In genomic region chr5:74500037-74500917, GRCh38 we compare ENCODE assay signal across 17 cellular contexts.
DNase-seq lines count a peak whose midpoint lies in the region; ATAC-seq and TF ChIP-seq lines count a peak whose summit lies in the region.
"Had no signal": no experiment of that assay in that cellular context is flagged by ENCODE, and none has a peak within 500 bp of the region (broad histone marks: within the 10 kb centered on the region; RNA-seq: fewer than 3 reads in every experiment).

No MANE protein-coding gene starts in this region.

- no peaks in the 10 kb centered on the region for H3K36me3 ChIP-seq in neural progenitor cell
- H3K36me3 ChIP-seq: left lung, vagina had no signal

- no peaks in the 10 kb centered on the region for H3K27me3 ChIP-seq in neural progenitor cell
- H3K27me3 ChIP-seq: left lung, vagina had no signal

- no peaks in the 10 kb centered on the region for H3K36me3 Mint-ChIP-seq in glutamatergic neuron (ENCODE audit: unreplicated experiment)
- H3K36me3 Mint-ChIP-seq in neural progenitor cell, result no peaks in the 10 kb centered on the region
- H3K36me3 Mint-ChIP-seq: natural killer cell treated with Interleukin-12 subunit alpha and Interleukin-12 subunit beta and Interleukin-15 and Interleukin-18, amount 100 ng/mL, for 72 hours had no signal

- intact Hi-C loops in left ventricle myocardium superior (cut with micrococcal nuclease), result no loop called here

- no peak overlapping the region for H3K9ac ChIP-seq in neural progenitor cell

- H4K20me1 ChIP-seq in neural progenitor cell (ENCODE audit: low read depth), result no peaks in the 10 kb centered on the region

- no peak overlapping the region for H3K27ac ChIP-seq in neural progenitor cell
- H3K27ac ChIP-seq: left lung, PC-9, vagina had no signal

- no peaks in the 10 kb centered on the region for H3K9me3 ChIP-seq in neural progenitor cell (ENCODE audit: low read depth)
- H3K9me3 ChIP-seq: left lung, vagina had no signal

- DNase-seq in EH (ENCODE audit: low read depth) (peak; percentile 20), NCI-H526 treated with DMSO at 0.1 percent for 48 hours (lab: John Stamatoyannopoulos, UW) (peak; percentile 50), glutamatergic neuron (no peak), neural progenitor cell (ENCODE audit: low spot score) (no peak), left ventricle myocardium superior (no peak), HPDE6-E6E7 (ENCODE audit: extremely low spot score) (no peak), mesenteric fat pad (ENCODE audit: low spot score) (no peak)
- DNase-seq: DND-41; erythroblast; left lung; MM.1S; PC-9; stimulated activated naive CD4-positive, alpha-beta T cell treated with Interleukin-2 at 50 U/mL for 16 hours had no signal

- H2AFZ ChIP-seq in neural progenitor cell (replicated peaks), result peak overlapping the region; percentile 96
- H2AFZ ChIP-seq: PC-9 had no signal

- H3K9me3 Mint-ChIP-seq in glutamatergic neuron (ENCODE audit: unreplicated experiment) (no peaks in the 10 kb centered on the region), neural progenitor cell (no peaks in the 10 kb centered on the region)
- H3K9me3 Mint-ChIP-seq: natural killer cell treated with Interleukin-12 subunit alpha and Interleukin-12 subunit beta and Interleukin-15 and Interleukin-18, amount 100 ng/mL, for 72 hours had no signal

- H3K79me2 ChIP-seq in neural progenitor cell (ENCODE audit: low read depth), result no peaks in the 10 kb centered on the region

- peaks cover 18% of the 10 kb centered on the region for H3K4me1 ChIP-seq in neural progenitor cell
- H3K4me1 ChIP-seq: vagina had no signal

- H3K4me3 ChIP-seq in neural progenitor cell, result no peak overlapping the region
- H3K4me3 ChIP-seq: left lung, PC-9, vagina had no signal

- H3K4me1 Mint-ChIP-seq in glutamatergic neuron (ENCODE audit: low read depth, unreplicated experiment), result peaks cover 16% of the 10 kb centered on the region
- H3K4me1 Mint-ChIP-seq in neural progenitor cell, result peaks cover 33% of the 10 kb centered on the region
- H3K4me1 Mint-ChIP-seq: B cell had no signal

- no peaks in the 10 kb centered on the region for H3F3A ChIP-seq in neural progenitor cell (ENCODE audit: low read depth)

- ATAC-seq in left ventricle myocardium superior (no peak), HG03460 (IDR thresholded peaks at IDR 0.05; ENCODE audit: unreplicated experiment) (no peak)
- ATAC-seq: left lung; natural killer cell treated with Interleukin-12 subunit alpha and Interleukin-12 subunit beta and Interleukin-15 and Interleukin-18, amount 100 ng/mL, for 72 hours had no signal

- no peaks in the 10 kb centered on the region for H3K27me3 Mint-ChIP-seq in glutamatergic neuron (ENCODE audit: unreplicated experiment)
- H3K27me3 Mint-ChIP-seq in neural progenitor cell (ENCODE audit: insufficient read depth, low read depth), result peaks cover 2% of the 10 kb centered on the region

- H3K4me2 ChIP-seq in neural progenitor cell, result peak overlapping the region; percentile 17
- H3K4me2 ChIP-seq: PC-9 had no signal

- TF ChIP-seq CTCF in glutamatergic neuron (IDR thresholded peaks at IDR 0.05; ENCODE audit: partially characterized antibody, unreplicated experiment) (no peak), neural progenitor cell (IDR thresholded peaks at IDR 0.05) (no peak)

- H3K27ac Mint-ChIP-seq in glutamatergic neuron (ENCODE audit: unreplicated experiment), result peak overlapping the region; percentile 62
- H3K27ac Mint-ChIP-seq in neural progenitor cell, result peak overlapping the region; percentile 91
- H3K27ac Mint-ChIP-seq: B cell; natural killer cell treated with Interleukin-12 subunit alpha and Interleukin-12 subunit beta and Interleukin-15 and Interleukin-18, amount 100 ng/mL, for 72 hours had no signal

- H3K4me3 Mint-ChIP-seq in glutamatergic neuron (ENCODE audit: unreplicated experiment), result peak overlapping the region; percentile 42
- peak overlapping the region; percentile 71 for H3K4me3 Mint-ChIP-seq in neural progenitor cell
- H3K4me3 Mint-ChIP-seq: B cell; natural killer cell treated with Interleukin-12 subunit alpha and Interleukin-12 subunit beta and Interleukin-15 and Interleukin-18, amount 100 ng/mL, for 72 hours had no signal

Comparison
In these comparisons a context has a peak if more than half of its experiments do, and no peak if none do; other contexts are left out.
1. DNase-seq: peak in EH (single experiment) and NCI-H526 treated with DMSO at 0.1 percent for 48 hours (single experiment); none in glutamatergic neuron (single experiment), neural progenitor cell (single experiment), left ventricle myocardium superior (single experiment), HPDE6-E6E7 (single experiment) and mesenteric fat pad (single experiment).